ENCODE assay signal across 8 cellular contexts in genomic region chr17:64736804-64737492, GRCh38.
DNase-seq lines count a peak whose midpoint lies in the region; ATAC-seq lines count a peak whose summit lies in the region.

No MANE protein-coding gene starts in this region.

- ATAC-seq in HG03280 (IDR thresholded peaks at IDR 0.05; ENCODE audit: unreplicated experiment): no peak

- DNase-seq in NCI-H748 (lab: John Stamatoyannopoulos, UW; ENCODE audit: unreplicated experiment): peak; percentile 56
- DNase-seq in NCI-H748 treated with DMSO at 0.1 percent for 48 hours (lab: John Stamatoyannopoulos, UW): no peak
- peak; percentile 44 for DNase-seq in OCI-M1 (lab: John Stamatoyannopoulos, UW)
- peak; percentile 75 for DNase-seq in activated effector memory CD4-positive, alpha-beta T cell treated with anti-CD3 and anti-CD28 coated beads, Interleukin-2, amount 50 U/mL, for 16 hours
- DNase-seq in iPS-NIHi11 (ENCODE audit: low spot score): peak; percentile 33
- DNase-seq in stimulated activated CD4-positive, alpha-beta T cell treated with anti-CD3 and anti-CD28 coated beads, TNF-alpha, amount 100 ng/mL, for 48 hours (ENCODE audit: low read depth in 3 of 3): peak in 2 of 3 donors; percentile 9 to 21
- DNase-seq in cortex of kidney (lab: John Stamatoyannopoulos, UW): no peak

Comparison
In these comparisons a context has a peak if more than half of its experiments do, and no peak if none do; other contexts are left out.
1. DNase-seq: peak in NCI-H748 (single experiment), OCI-M1 (single experiment), activated effector memory CD4-positive, alpha-beta T cell treated with anti-CD3 and anti-CD28 coated beads, Interleukin-2, amount 50 U/mL, for 16 hours (single experiment), iPS-NIHi11 (single experiment) and stimulated activated CD4-positive, alpha-beta T cell treated with anti-CD3 and anti-CD28 coated beads, TNF-alpha, amount 100 ng/mL, for 48 hours (2 of 3); none in NCI-H748 treated with DMSO at 0.1 percent for 48 hours (single experiment) and cortex of kidney (single experiment).